Comparison of ENCODE assay signal across 17 cellular contexts in the genomic region with DNA sequence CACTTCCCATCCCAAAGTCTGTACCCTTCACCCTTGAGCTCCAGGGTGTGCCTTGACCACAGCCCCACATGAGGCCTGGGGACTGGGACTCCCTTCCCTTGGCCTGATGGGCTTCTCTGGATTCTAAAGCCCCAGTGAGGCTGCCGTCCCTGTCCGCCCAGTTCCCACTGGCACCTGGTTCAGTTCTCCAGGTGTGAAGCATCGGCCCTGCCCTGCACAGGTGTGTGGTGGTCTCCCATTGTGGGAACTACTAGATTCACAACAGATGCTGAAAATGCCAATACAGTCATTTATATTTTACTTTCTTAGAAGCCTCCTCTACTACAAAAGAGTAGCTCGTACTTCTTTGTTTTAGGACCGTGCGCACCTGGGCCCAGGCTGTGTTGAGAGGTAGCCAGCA.
DNase-seq lines count a peak whose midpoint lies in the region; ATAC-seq and TF ChIP-seq lines count a peak whose summit lies in the region.
"Had no signal": no experiment of that assay in that cellular context is flagged by ENCODE, and none has a peak within 500 bp of the region (broad histone marks: within the 10 kb centered on the region; RNA-seq: fewer than 3 reads in every experiment).

No MANE protein-coding gene starts in this region.

- no peak overlapping the region for H3K4me2 ChIP-seq in GM23338
- H3K4me2 ChIP-seq in hepatocyte = no peak overlapping the region
- H3K4me2 ChIP-seq in neuronal stem cell (ENCODE audit: insufficient read depth, low read length, poor library complexity, severe bottlenecking) = no peak overlapping the region

- no peak overlapping the region for H3K4ac ChIP-seq in neuronal stem cell (ENCODE audit: low read length)

- H3K18ac ChIP-seq in neuronal stem cell (ENCODE audit: low read length) = peak overlapping the region; percentile 27

- H3K14ac ChIP-seq in neuronal stem cell (ENCODE audit: low read length) = no peak overlapping the region

- H3K36me3 Mint-ChIP-seq in GM23338 (ENCODE audit: low read depth) = no peaks in the 10 kb centered on the region

- H3K4me1 ChIP-seq in GM23338 (ENCODE audit: insufficient read depth) (no peaks in the 10 kb centered on the region), hepatocyte (ENCODE audit: insufficient read depth) (peaks cover 23% of the 10 kb centered on the region), neuronal stem cell (ENCODE audit: control insufficient read depth in 2 of 2, insufficient read depth in 1 of 2, low read depth in 1 of 2, low read length in 2 of 2) (peaks cover 4 to 11% of the 10 kb centered on the region in 2 donors)

- no peak overlapping the region for H4K8ac ChIP-seq in neuronal stem cell (ENCODE audit: low read depth, low read length)

- no peak overlapping the region for H3K23ac ChIP-seq in neuronal stem cell (ENCODE audit: low read depth, low read length, poor library complexity)

- H3K9me2 ChIP-seq in GM23338 (ENCODE audit: insufficient read depth) (no peaks in the 10 kb centered on the region), hepatocyte (replicated peaks; ENCODE audit: insufficient read depth) (no peaks in the 10 kb centered on the region)

- WGBS in hepatocyte (ENCODE audit: low lambda C conversion rate, missing lambda C conversion rate) = 98% methylated on average over 6 of the region's 6 CpGs
- no CpG with 5 or more reads among the region's 6 CpGs for WGBS in neuronal stem cell (ENCODE audit: extremely low coverage in 2 of 2, insufficient read length in 2 of 2, insufficient replicate concordance in 1 of 2), 2 donors

- no peak overlapping the region for H3K27ac ChIP-seq in GM23338 (ENCODE audit: low read depth)
- H3K27ac ChIP-seq in hepatocyte = peak overlapping the region; percentile 86
- H3K27ac ChIP-seq in neuronal stem cell (replicated peaks; ENCODE audit: low read length) = no peak overlapping the region
- H3K27ac ChIP-seq: C4-2B had no signal

- H2BK15ac ChIP-seq in neuronal stem cell (ENCODE audit: low read length) = peak overlapping the region; percentile 51

- H3K4me1 Mint-ChIP-seq in GM23338 = peaks cover 11% of the 10 kb centered on the region
- H3K4me1 Mint-ChIP-seq: IgD-negative memory B cell had no signal

- H2BK5ac ChIP-seq in neuronal stem cell (ENCODE audit: low read length) = no peak overlapping the region

- H4K20me1 ChIP-seq in GM23338 (replicated peaks; ENCODE audit: insufficient read depth) (no peaks in the 10 kb centered on the region), hepatocyte (ENCODE audit: insufficient read depth, poor library complexity, severe bottlenecking) (no peaks in the 10 kb centered on the region)

- no peaks in the 10 kb centered on the region for H3K27me3 Mint-ChIP-seq in GM23338 (ENCODE audit: insufficient read depth, low read depth, poor library complexity)

- no peak overlapping the region for H3K27ac Mint-ChIP-seq in GM23338
- H3K27ac Mint-ChIP-seq: CD4-positive, alpha-beta T cell; IgD-negative memory B cell had no signal

- H2AK5ac ChIP-seq in neuronal stem cell (ENCODE audit: low read depth, low read length) = peak overlapping the region; percentile 44

- H2BK12ac ChIP-seq in neuronal stem cell (ENCODE audit: low read length) = no peak overlapping the region

- H3K36me3 ChIP-seq in GM23338 (ENCODE audit: insufficient read depth) (no peaks in the 10 kb centered on the region), hepatocyte (replicated peaks; ENCODE audit: insufficient read depth, low read depth) (no peaks in the 10 kb centered on the region), neuronal stem cell (replicated peaks in 1 of 2; ENCODE audit: control insufficient read depth in 2 of 2, insufficient read depth in 2 of 2, low read length in 2 of 2) (no peaks in the 10 kb centered on the region)

- H3K27me3 ChIP-seq in GM23338 (ENCODE audit: insufficient read depth) (no peaks in the 10 kb centered on the region), hepatocyte (no peaks in the 10 kb centered on the region), neuronal stem cell (ENCODE audit: control insufficient read depth in 3 of 3, insufficient read depth in 3 of 3, low read depth in 1 of 3, low read length in 3 of 3) (peaks cover 0 to 12% (median 0%) of the 10 kb centered on the region in 3 experiments)

- no peak overlapping the region for H3K4me3 Mint-ChIP-seq in GM23338
- H3K4me3 Mint-ChIP-seq: CD4-positive, alpha-beta T cell; H9; IgD-negative memory B cell had no signal

- peak; percentile 0 for DNase-seq in GM23338 (ENCODE audit: low spot score)
- DNase-seq in hepatocyte (ENCODE audit: low spot score) = no peak
- DNase-seq in neuronal stem cell (ENCODE audit: low spot score) = no peak
- DNase-seq in activated T-cell treated with anti-CD3 and anti-CD28 coated beads, Interleukin-2, amount 50 U/mL, for 1 hour = no peak
- DNase-seq in activated naive CD4-positive, alpha-beta T cell treated with anti-CD3 and anti-CD28 coated beads, Interleukin-2, amount 50 U/mL, for 16 hours = no peak
- DNase-seq: ACHN; AML-193; CD4-positive, alpha-beta T cell; DMS153; DMS79; GDM1; H9 had no signal

- H3K9me3 ChIP-seq in hepatocyte (ENCODE audit: low read depth) = no peaks in the 10 kb centered on the region
- no peaks in the 10 kb centered on the region for H3K9me3 ChIP-seq in neuronal stem cell (replicated peaks in 1 of 2; ENCODE audit: control insufficient read depth in 2 of 2, insufficient read depth in 1 of 2, low read depth in 1 of 2, low read length in 2 of 2)
- H3K9me3 ChIP-seq: Caco-2 had no signal

- H4K91ac ChIP-seq in neuronal stem cell (ENCODE audit: low read depth, low read length, poor library complexity) = no peak overlapping the region

- no peak overlapping the region for H3K4me3 ChIP-seq in GM23338
- no peak overlapping the region for H3K4me3 ChIP-seq in hepatocyte
- no peak overlapping the region for H3K4me3 ChIP-seq in neuronal stem cell (ENCODE audit: low read length in 2 of 2)

- H3F3A ChIP-seq in GM23338 (replicated peaks; ENCODE audit: low read depth) = no peaks in the 10 kb centered on the region

- H3K79me2 ChIP-seq in GM23338 (replicated peaks; ENCODE audit: insufficient read depth) (no peaks in the 10 kb centered on the region), hepatocyte (no peaks in the 10 kb centered on the region)

- H3K9me3 Mint-ChIP-seq in GM23338 = no peaks in the 10 kb centered on the region
- H3K9me3 Mint-ChIP-seq: CD4-positive, alpha-beta T cell; H9; IgD-negative memory B cell had no signal

- H3K79me1 ChIP-seq in neuronal stem cell (ENCODE audit: low read depth, low read length) = no peaks in the 10 kb centered on the region

- H2AFZ ChIP-seq in GM23338 = no peak overlapping the region
- no peak overlapping the region for H2AFZ ChIP-seq in hepatocyte
- H2AFZ ChIP-seq in neuronal stem cell (ENCODE audit: low read length) = no peak overlapping the region

- H3K9ac ChIP-seq in neuronal stem cell (ENCODE audit: low read depth, low read length, poor library complexity) = no peak overlapping the region

- TF ChIP-seq CTCF in GM23338 (conservative IDR thresholded peaks at IDR 0.05; ENCODE audit: low read depth in 2 of 2) = no peak
- TF ChIP-seq CTCF in hepatocyte (IDR thresholded peaks at IDR 0.05; ENCODE audit: poor library complexity) = no peak

- no peak for ATAC-seq in GM23338
- no peak for ATAC-seq in GM18502 (IDR thresholded peaks at IDR 0.05; ENCODE audit: poor library complexity, unreplicated experiment)
- ATAC-seq in GM18873 (IDR thresholded peaks at IDR 0.05; ENCODE audit: low FRiP score, unreplicated experiment) = no peak

- H2BK120ac ChIP-seq in neuronal stem cell (ENCODE audit: low read depth, low read length) = no peak overlapping the region

TF ChIP-seq in GM23338, 12 proteins besides CTCF, POLR2A, EP300 and RAD21:
- TF ChIP-seq POLR2AphosphoS5 (IDR thresholded peaks at IDR 0.05; ENCODE audit: low read depth) (no peak), JUNB (IDR thresholded peaks at IDR 0.05; ENCODE audit: unreplicated experiment) (no peak), EZH2 (IDR thresholded peaks at IDR 0.05; ENCODE audit: low read depth, unreplicated experiment) (no peak), STAT1 (IDR thresholded peaks at IDR 0.05; ENCODE audit: unreplicated experiment) (no peak), EZH2phosphoT487 (IDR thresholded peaks at IDR 0.05; ENCODE audit: unreplicated experiment) (no peak), CREB1 (CRISPR knock-in tag; IDR thresholded peaks at IDR 0.05; ENCODE audit: low read depth) (no peak), ZNF114 (CRISPR knock-in tag; IDR thresholded peaks at IDR 0.05) (no peak)
- TF ChIP-seq, protein P1, sequence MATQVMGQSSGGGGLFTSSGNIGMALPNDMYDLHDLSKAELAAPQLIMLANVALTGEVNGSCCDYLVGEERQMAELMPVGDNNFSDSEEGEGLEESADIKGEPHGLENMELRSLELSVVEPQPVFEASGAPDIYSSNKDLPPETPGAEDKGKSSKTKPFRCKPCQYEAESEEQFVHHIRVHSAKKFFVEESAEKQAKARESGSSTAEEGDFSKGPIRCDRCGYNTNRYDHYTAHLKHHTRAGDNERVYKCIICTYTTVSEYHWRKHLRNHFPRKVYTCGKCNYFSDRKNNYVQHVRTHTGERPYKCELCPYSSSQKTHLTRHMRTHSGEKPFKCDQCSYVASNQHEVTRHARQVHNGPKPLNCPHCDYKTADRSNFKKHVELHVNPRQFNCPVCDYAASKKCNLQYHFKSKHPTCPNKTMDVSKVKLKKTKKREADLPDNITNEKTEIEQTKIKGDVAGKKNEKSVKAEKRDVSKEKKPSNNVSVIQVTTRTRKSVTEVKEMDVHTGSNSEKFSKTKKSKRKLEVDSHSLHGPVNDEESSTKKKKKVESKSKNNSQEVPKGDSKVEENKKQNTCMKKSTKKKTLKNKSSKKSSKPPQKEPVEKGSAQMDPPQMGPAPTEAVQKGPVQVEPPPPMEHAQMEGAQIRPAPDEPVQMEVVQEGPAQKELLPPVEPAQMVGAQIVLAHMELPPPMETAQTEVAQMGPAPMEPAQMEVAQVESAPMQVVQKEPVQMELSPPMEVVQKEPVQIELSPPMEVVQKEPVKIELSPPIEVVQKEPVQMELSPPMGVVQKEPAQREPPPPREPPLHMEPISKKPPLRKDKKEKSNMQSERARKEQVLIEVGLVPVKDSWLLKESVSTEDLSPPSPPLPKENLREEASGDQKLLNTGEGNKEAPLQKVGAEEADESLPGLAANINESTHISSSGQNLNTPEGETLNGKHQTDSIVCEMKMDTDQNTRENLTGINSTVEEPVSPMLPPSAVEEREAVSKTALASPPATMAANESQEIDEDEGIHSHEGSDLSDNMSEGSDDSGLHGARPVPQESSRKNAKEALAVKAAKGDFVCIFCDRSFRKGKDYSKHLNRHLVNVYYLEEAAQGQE (IDR thresholded peaks at IDR 0.05; ENCODE audit: unreplicated experiment) = no peak
TF ChIP-seq in GM23338: peak in this region for 0.
